ENCODE assay signal across 7 cellular contexts in genomic region chr6:131909408-131910218, GRCh38. TPM values are rescaled to one million over a fixed set of nuclear protein-coding genes. Genes with fewer than 3 reads are reported as not detected.
DNase-seq lines count a peak whose midpoint lies in the region; ATAC-seq, FAIRE-seq and TF ChIP-seq lines count a peak whose summit lies in the region.

No MANE protein-coding gene starts in this region.

- peak overlapping the region; percentile 3 for H2AFZ ChIP-seq in HCT116 (ENCODE audit: low read depth, low read length, poor library complexity, severe bottlenecking)
- H2AFZ ChIP-seq in MM.1S (ENCODE audit: low read length), result no peak overlapping the region
- no peak overlapping the region for H2AFZ ChIP-seq in SU-DHL-6 (ENCODE audit: low read depth, low read length, severe bottlenecking)

- no peak for DNase-seq in GM12891 (ENCODE audit: insufficient read length, low spot score)
- DNase-seq in HCT116 (ENCODE audit: low read depth, low spot score), result peak; percentile 57
- peak; percentile 84 for DNase-seq in MM.1S
- peak; percentile 58 for DNase-seq in activated naive CD8-positive, alpha-beta T cell treated with anti-CD3 and anti-CD28 coated beads for 36 hours
- peak; percentile 63 for DNase-seq in left cardiac atrium
- peak; percentile 19 to 42 for DNase-seq in gastrocnemius medialis

- TF ChIP-seq CTCF in HCT116 (IDR thresholded peaks at IDR 0.05 in 2 of 3, conservative IDR thresholded peaks at IDR 0.05 in 1 of 3; ENCODE audit: borderline replicate concordance in 1 of 3, insufficient read depth in 1 of 3, low read depth in 2 of 3, low read length in 2 of 3) (peak; percentile 74 to 82 (median 82)), MM.1S (IDR thresholded peaks at IDR 0.05; ENCODE audit: low read length) (peak; percentile 85), SU-DHL-6 (IDR thresholded peaks at IDR 0.05; ENCODE audit: insufficient read depth, low read length, poor library complexity, severe bottlenecking) (peak; percentile 84), gastrocnemius medialis (IDR thresholded peaks at IDR 0.05 in 4 of 5, conservative IDR thresholded peaks at IDR 0.05 in 1 of 5) (peak; percentile 55 to 81 (median 63))

- H3K9ac ChIP-seq in HCT116 (ENCODE audit: low read length), result no peak overlapping the region
- H3K9ac ChIP-seq in MM.1S (ENCODE audit: low read length), result no peak overlapping the region
- no peak overlapping the region for H3K9ac ChIP-seq in SU-DHL-6 (ENCODE audit: low read length)

- H3K27me3 Mint-ChIP-seq in activated naive CD8-positive, alpha-beta T cell treated with anti-CD3 and anti-CD28 coated beads for 36 hours, result peaks cover 44% of the 10 kb centered on the region

- BruUV-seq in HCT116 (replicated peaks; lab: Mats Ljungman, UMichigan), result no TSS peak

- H3K27ac ChIP-seq in HCT116 (ENCODE audit: low read depth, low read length) (no peak overlapping the region), MM.1S (ENCODE audit: low read length) (no peak overlapping the region), SU-DHL-6 (ENCODE audit: low read depth, low read length) (no peak overlapping the region), gastrocnemius medialis (no peak overlapping the region)

- H3K9me2 ChIP-seq in HCT116 (ENCODE audit: insufficient read depth) (no peaks in the 10 kb centered on the region), MM.1S (replicated peaks; ENCODE audit: insufficient read depth, low read length) (no peaks in the 10 kb centered on the region), SU-DHL-6 (replicated peaks; ENCODE audit: insufficient read depth, low read length) (no peaks in the 10 kb centered on the region)

- H3K9me3 Mint-ChIP-seq in activated naive CD8-positive, alpha-beta T cell treated with anti-CD3 and anti-CD28 coated beads for 36 hours, result no peaks in the 10 kb centered on the region

- in situ Hi-C loops in gastrocnemius medialis (cut with MboI; ENCODE audit: low sequenced_read_pairs in 4 of 4), result loop anchor here in 3 of 4 donors (10.0 to 25.0 kb wide), 3 partner anchors 215 to 578 kb away; no protein-coding TSS in a partner anchor

- intact Hi-C loops in HCT116 (cut with micrococcal nuclease) (loop anchor here (1.0 to 2.0 kb wide), 2 partner anchors 127 to 215 kb away; no protein-coding TSS in a partner anchor), left cardiac atrium (cut with DNase I) (loop anchor here (5.0 to 10.0 kb wide), 2 partner anchors 217 to 385 kb away; no protein-coding TSS in a partner anchor), gastrocnemius medialis (cut with DNase I; ENCODE audit: low total_unique reads) (loop anchor here (2.0 to 10.0 kb wide), 3 partner anchors 127 to 575 kb away; no protein-coding TSS in a partner anchor)

- H3F3A ChIP-seq in MM.1S (ENCODE audit: insufficient read depth, low read length), result no peaks in the 10 kb centered on the region
- H3F3A ChIP-seq in SU-DHL-6 (ENCODE audit: insufficient read depth), result no peaks in the 10 kb centered on the region

- H3K4me3 Mint-ChIP-seq in activated naive CD8-positive, alpha-beta T cell treated with anti-CD3 and anti-CD28 coated beads for 36 hours, result no peak overlapping the region

- no peaks in the 10 kb centered on the region for H3K36me3 ChIP-seq in HCT116 (ENCODE audit: control insufficient read depth in 1 of 2, insufficient read depth in 2 of 2, low read length in 2 of 2)
- H3K36me3 ChIP-seq in MM.1S (replicated peaks; ENCODE audit: insufficient read depth, low read length), result no peaks in the 10 kb centered on the region
- no peaks in the 10 kb centered on the region for H3K36me3 ChIP-seq in SU-DHL-6 (ENCODE audit: low read length)
- no peaks in the 10 kb centered on the region for H3K36me3 ChIP-seq in gastrocnemius medialis

- H3K4me1 Mint-ChIP-seq in activated naive CD8-positive, alpha-beta T cell treated with anti-CD3 and anti-CD28 coated beads for 36 hours, result peaks cover 4% of the 10 kb centered on the region

- no peaks in the 10 kb centered on the region for H4K20me1 ChIP-seq in HCT116 (ENCODE audit: insufficient read depth)
- no peaks in the 10 kb centered on the region for H4K20me1 ChIP-seq in MM.1S (ENCODE audit: insufficient read depth, low read length)
- H4K20me1 ChIP-seq in SU-DHL-6 (ENCODE audit: low read depth, low read length), result no peaks in the 10 kb centered on the region

- H3K4me2 ChIP-seq in HCT116 (ENCODE audit: low read length), result no peak overlapping the region
- H3K4me2 ChIP-seq in MM.1S (ENCODE audit: low read depth, low read length), result no peak overlapping the region
- H3K4me2 ChIP-seq in SU-DHL-6 (ENCODE audit: low read depth, low read length, poor library complexity, severe bottlenecking), result peak overlapping the region; percentile 23

- H3K27ac Mint-ChIP-seq in activated naive CD8-positive, alpha-beta T cell treated with anti-CD3 and anti-CD28 coated beads for 36 hours, result no peak overlapping the region

- H3K4me3 ChIP-seq in HCT116 (replicated peaks in 1 of 2; ENCODE audit: low read depth in 1 of 2, low read length in 2 of 2) (no peak overlapping the region), MM.1S (ENCODE audit: low read length) (no peak overlapping the region), SU-DHL-6 (ENCODE audit: insufficient read depth, low read length, poor library complexity, severe bottlenecking) (no peak overlapping the region), gastrocnemius medialis (no peak overlapping the region)

- POLR2A ChIA-PET in HCT116 (lab: Charles Lee), result no interaction called here

- peak; percentile 86 for TF ChIP-seq RAD21 in HCT116 (IDR thresholded peaks at IDR 0.05; ENCODE audit: low read depth)

- no peaks in the 10 kb centered on the region for H3K4me1 ChIP-seq in HCT116 (ENCODE audit: control insufficient read depth in 1 of 2, insufficient read depth in 2 of 2, low read length in 2 of 2)
- H3K4me1 ChIP-seq in MM.1S (ENCODE audit: low read length), result peaks cover 4% of the 10 kb centered on the region; the same call in 1 of the 2 replicates
- no peaks in the 10 kb centered on the region for H3K4me1 ChIP-seq in gastrocnemius medialis

- no peak for TF ChIP-seq POLR2A in GM12891 (IDR thresholded peaks at IDR 0.05; ENCODE audit: low read depth, low read length)
- TF ChIP-seq POLR2A in HCT116 (IDR thresholded peaks at IDR 0.05; ENCODE audit: borderline replicate concordance, extremely low read depth, insufficient read depth, insufficient read length), result no peak
- TF ChIP-seq POLR2A in gastrocnemius medialis (IDR thresholded peaks at IDR 0.05), result no peak

- H3K9me3 ChIP-seq in HCT116 (ENCODE audit: control insufficient read depth in 1 of 2, insufficient read depth in 1 of 2, low read depth in 1 of 2, low read length in 2 of 2) (no peaks in the 10 kb centered on the region), MM.1S (replicated peaks; ENCODE audit: insufficient read depth, low read length) (no peaks in the 10 kb centered on the region), SU-DHL-6 (ENCODE audit: insufficient read depth, low read length) (no peaks in the 10 kb centered on the region), gastrocnemius medialis (no peaks in the 10 kb centered on the region)

- no peaks in the 10 kb centered on the region for H3K36me3 Mint-ChIP-seq in activated naive CD8-positive, alpha-beta T cell treated with anti-CD3 and anti-CD28 coated beads for 36 hours

- ATAC-seq in HCT116 (peak; percentile 94), left cardiac atrium (peak; percentile 77 to 79), gastrocnemius medialis (peak; percentile 69 to 76)

- CTCF ChIA-PET in HCT116 (lab: Charles Lee), result interaction anchor here (1.2 to 4.0 kb wide), 6 partner anchors 128 to 1024 kb away, joined by 3 to 60 read pairs (median 6); partner anchors contain the start of gene MED23

- RAD21 ChIA-PET in HCT116 (lab: Charles Lee; ENCODE audit: low non-redundant PET in 1 of 2, low total read pairs in 2 of 2, uncharacterized antibody in 2 of 2, unreplicated experiment in 2 of 2), result interaction anchor here (1.1 to 1.5 kb wide), 4 partner anchors 127 to 214 kb away, joined by 3 to 9 read pairs (median 7); no protein-coding TSS in a partner anchor

- H3K27me3 ChIP-seq in HCT116 (ENCODE audit: insufficient read depth, low read length), result no peaks in the 10 kb centered on the region
- H3K27me3 ChIP-seq in MM.1S (replicated peaks; ENCODE audit: insufficient read depth, low read length), result no peaks in the 10 kb centered on the region
- no peaks in the 10 kb centered on the region for H3K27me3 ChIP-seq in SU-DHL-6 (ENCODE audit: low read length)
- no peaks in the 10 kb centered on the region for H3K27me3 ChIP-seq in gastrocnemius medialis

- FAIRE-seq in GM12891 (lab: Jason Lieb, UNC), result peak; percentile 48

- H3K79me2 ChIP-seq in HCT116 (ENCODE audit: insufficient read depth, low read length) (no peaks in the 10 kb centered on the region), MM.1S (ENCODE audit: low read length) (no peaks in the 10 kb centered on the region), SU-DHL-6 (ENCODE audit: insufficient read depth, low read length) (no peaks in the 10 kb centered on the region)

TF ChIP-seq in GM12891, 5 proteins besides CTCF, POLR2A, EP300 and RAD21:
- TF ChIP-seq POLR2AphosphoS5 (IDR thresholded peaks at IDR 0.05; ENCODE audit: low read depth, low read length) (no peak), POU2F2 (IDR thresholded peaks at IDR 0.05; ENCODE audit: low read depth, low read length) (no peak), TAF1 (IDR thresholded peaks at IDR 0.05; ENCODE audit: low read depth, low read length) (no peak), SPI1 (IDR thresholded peaks at IDR 0.05; ENCODE audit: low read depth, low read length) (no peak), PAX5 (IDR thresholded peaks at IDR 0.05; ENCODE audit: insufficient read depth, low read length, severe bottlenecking) (no peak)

TF ChIP-seq in HCT116, 20 proteins besides CTCF, POLR2A, EP300 and RAD21 (continues in another document):
- TF ChIP-seq ZNF274 (IDR thresholded peaks at IDR 0.05; ENCODE audit: low read depth, low read length) (no peak), YY1 (IDR thresholded peaks at IDR 0.05; ENCODE audit: extremely low read depth, insufficient replicate concordance, low read depth, low read length) (no peak), FOSL1 (IDR thresholded peaks at IDR 0.05; ENCODE audit: low read depth) (no peak), ZFX (IDR thresholded peaks at IDR 0.05) (no peak), TCF7L2 (IDR thresholded peaks at IDR 0.05; ENCODE audit: borderline replicate concordance, extremely low read depth, insufficient read depth, insufficient read length) (no peak), EZH2 (IDR thresholded peaks at IDR 0.05) (no peak), SP1 (IDR thresholded peaks at IDR 0.05; ENCODE audit: low read depth) (no peak), MAX (IDR thresholded peaks at IDR 0.05) (no peak), SIN3A (IDR thresholded peaks at IDR 0.05; ENCODE audit: low read depth) (no peak)

RNA-seq across cellular contexts. Expression of gene CCN2, which starts 41.6 kb away (rescaled TPM):
- polyA plus RNA-seq in GM12891 (2012; ENCODE audit: low read depth, missing spikeins), result not detected
- total RNA-seq in HCT116 (2021; ENCODE audit: unreplicated experiment) (3.1 TPM), left cardiac atrium (100 to 1,000 TPM; 194 to 230 TPM), gastrocnemius medialis (10 to 100 TPM in 3 of 4 donors, 1 to 10 TPM in 1; 5.1 to 33.6 (median 17.6) TPM)
- 3.7 and 4.7 TPM in 2 replicates for polyA plus RNA-seq in HCT116 (2012)
- total RNA-seq in activated naive CD8-positive, alpha-beta T cell treated with anti-CD3 and anti-CD28 coated beads for 36 hours, result not detected

Comparison
In these comparisons a context has a peak if more than half of its experiments do, and no peak if none do; other contexts are left out.
1. RNA of gene CCN2, which starts 41.6 kb away (total RNA-seq): 194 to 230 TPM in left cardiac atrium; 5.1 to 33.6 TPM in gastrocnemius medialis, 3.1 TPM in HCT116 (single experiment) and not detected in activated naive CD8-positive, alpha-beta T cell treated with anti-CD3 and anti-CD28 coated beads for 36 hours; every median in the first group is over 4 times any median in the second.
2. Peak in every context shown above with its lines, with median percentiles within 50 percentile points of each other: ATAC-seq and CTCF ChIP-seq.